34 cellular contexts compared by ENCODE assay signal in genomic region chr17:9054611-9055010, GRCh38. TPM values are rescaled to one million over a fixed set of nuclear protein-coding genes. Genes with fewer than 3 reads are reported as not detected.
DNase-seq lines count a peak whose midpoint lies in the region; TF ChIP-seq lines count a peak whose summit lies in the region.
"Had no signal": no experiment of that assay in that cellular context is flagged by ENCODE, and none has a peak within 500 bp of the region (broad histone marks: within the 10 kb centered on the region; RNA-seq: fewer than 3 reads in every experiment).

No MANE protein-coding gene starts in this region.

- H3K4me3 ChIP-seq in MM.1S (ENCODE audit: low read length) (peak overlapping the region; percentile 28), mesendoderm (ENCODE audit: low read length) (no peak overlapping the region)
- H3K4me3 ChIP-seq: A549, adrenal gland, lower lobe of right lung, ovary, skin epidermis, suprapubic skin, upper lobe of right lung had no signal

- no peaks in the 10 kb centered on the region for H3K27me3 Mint-ChIP-seq in glutamatergic neuron (ENCODE audit: unreplicated experiment)

- no peak overlapping the region for H3K56ac ChIP-seq in mesendoderm (ENCODE audit: low read length)

- H3F3A ChIP-seq in MM.1S (ENCODE audit: insufficient read depth, low read length), result no peaks in the 10 kb centered on the region

- H3K4me3 Mint-ChIP-seq in glutamatergic neuron (ENCODE audit: unreplicated experiment), result peak overlapping the region; percentile 12
- H3K4me3 Mint-ChIP-seq: activated naive CD4-positive, alpha-beta T cell treated with anti-CD3 and anti-CD28 coated beads, Interleukin-2, amount 10 ng/mL, durations not matched to agents 7 days and 5 days; CD4-positive, CD25-positive, alpha-beta regulatory T cell; naive thymus-derived CD8-positive, alpha-beta T cell had no signal

- peaks cover 7% of the 10 kb centered on the region; the same call in 1 of the 2 replicates for H3K27me3 ChIP-seq in MM.1S (replicated peaks; ENCODE audit: insufficient read depth, low read length)
- no peaks in the 10 kb centered on the region for H3K27me3 ChIP-seq in mesendoderm (ENCODE audit: insufficient read depth, low read length, poor library complexity)
- H3K27me3 ChIP-seq: adrenal gland, brain microvascular endothelial cell, ovary, suprapubic skin, upper lobe of right lung had no signal

- no peak overlapping the region for H3K4ac ChIP-seq in mesendoderm (ENCODE audit: low read depth, low read length)

- no peak overlapping the region for H3K27ac Mint-ChIP-seq in glutamatergic neuron (ENCODE audit: unreplicated experiment)
- H3K27ac Mint-ChIP-seq: activated naive CD4-positive, alpha-beta T cell treated with anti-CD3 and anti-CD28 coated beads, Interleukin-2, amount 10 ng/mL, durations not matched to agents 7 days and 5 days; CD4-positive, CD25-positive, alpha-beta regulatory T cell; naive thymus-derived CD8-positive, alpha-beta T cell had no signal

- H3K27ac ChIP-seq in MM.1S (ENCODE audit: low read length) (no peak overlapping the region), mesendoderm (ENCODE audit: low read depth, low read length) (no peak overlapping the region)
- H3K27ac ChIP-seq: A549, adrenal gland, brain microvascular endothelial cell, lower lobe of right lung, ovary, suprapubic skin, upper lobe of right lung had no signal

- no peak for TF ChIP-seq POLR2A in erythroblast (IDR thresholded peaks at IDR 0.05; ENCODE audit: low read length)

- H3K79me2 ChIP-seq in MM.1S (ENCODE audit: low read length), result no peaks in the 10 kb centered on the region
- H3K79me2 ChIP-seq in mesendoderm (ENCODE audit: control insufficient read depth, insufficient read depth, low read length), result no peaks in the 10 kb centered on the region

- H3K9me3 ChIP-seq in ES-I3 (ENCODE audit: control insufficient read depth, insufficient read depth, low read length) (peaks cover 2% of the 10 kb centered on the region; the same call in 1 of the 2 replicates), MM.1S (replicated peaks; ENCODE audit: insufficient read depth, low read length) (no peaks in the 10 kb centered on the region)
- H3K9me3 ChIP-seq: A549, adrenal gland, lower lobe of right lung, ovary, suprapubic skin, upper lobe of right lung had no signal

- H4K5ac ChIP-seq in mesendoderm (ENCODE audit: low read length), result no peak overlapping the region

- H3K4me2 ChIP-seq in MM.1S (ENCODE audit: low read depth, low read length) (peak overlapping the region; percentile 55; the same call in 1 of the 2 replicates), mesendoderm (ENCODE audit: low read length) (no peak overlapping the region)
- H3K4me2 ChIP-seq: A549 had no signal

- H3K79me1 ChIP-seq in mesendoderm (ENCODE audit: low read length), result no peaks in the 10 kb centered on the region

- no peaks in the 10 kb centered on the region for H3K9me2 ChIP-seq in MM.1S (replicated peaks; ENCODE audit: insufficient read depth, low read length)

- H3K18ac ChIP-seq in mesendoderm (ENCODE audit: low read length), result no peak overlapping the region

- H4K20me1 ChIP-seq in MM.1S (ENCODE audit: insufficient read depth, low read length), result no peaks in the 10 kb centered on the region

- TF ChIP-seq CTCF in MM.1S (IDR thresholded peaks at IDR 0.05; ENCODE audit: low read length) (no peak), glutamatergic neuron (IDR thresholded peaks at IDR 0.05; ENCODE audit: partially characterized antibody, unreplicated experiment) (no peak)

- no CpG with 5 or more reads among the region's 15 CpGs for WGBS in mesendoderm (ENCODE audit: extremely low coverage, insufficient coverage, low lambda C conversion rate)

- no peak overlapping the region for H2BK15ac ChIP-seq in mesendoderm (replicated peaks; ENCODE audit: low read depth)

- H2BK5ac ChIP-seq in mesendoderm (ENCODE audit: low read length), result no peak overlapping the region

- H3K36me3 Mint-ChIP-seq in glutamatergic neuron (ENCODE audit: unreplicated experiment), result peaks cover 8% of the 10 kb centered on the region
- H3K36me3 Mint-ChIP-seq: activated naive CD4-positive, alpha-beta T cell treated with anti-CD3 and anti-CD28 coated beads, Interleukin-2, amount 10 ng/mL, durations not matched to agents 7 days and 5 days; CD4-positive, CD25-positive, alpha-beta regulatory T cell; naive thymus-derived CD8-positive, alpha-beta T cell had no signal

- peaks cover 32% of the 10 kb centered on the region for H3K4me1 ChIP-seq in ES-I3 (ENCODE audit: insufficient read depth, low read length)
- no peaks in the 10 kb centered on the region for H3K4me1 ChIP-seq in MM.1S (ENCODE audit: low read length)
- H3K4me1 ChIP-seq in mesendoderm (ENCODE audit: control insufficient read depth, low read depth, low read length), result peaks cover 2% of the 10 kb centered on the region
- H3K4me1 ChIP-seq: adrenal gland, lower lobe of right lung, upper lobe of right lung had no signal

- H3K36me3 ChIP-seq in ES-I3 (ENCODE audit: insufficient read depth, low read length) (no peaks in the 10 kb centered on the region), MM.1S (replicated peaks; ENCODE audit: insufficient read depth, low read length) (no peaks in the 10 kb centered on the region), mesendoderm (ENCODE audit: control insufficient read depth, insufficient read depth, low read length) (no peaks in the 10 kb centered on the region)
- H3K36me3 ChIP-seq: adrenal gland, brain microvascular endothelial cell, lower lobe of right lung, ovary, suprapubic skin, upper lobe of right lung had no signal

- no peak overlapping the region for H2AK5ac ChIP-seq in mesendoderm (ENCODE audit: low read length)

- H3K23ac ChIP-seq in mesendoderm (ENCODE audit: low read length), result no peak overlapping the region

- peaks cover 2% of the 10 kb centered on the region for H3K4me1 Mint-ChIP-seq in glutamatergic neuron (ENCODE audit: low read depth, unreplicated experiment)
- H3K4me1 Mint-ChIP-seq: activated naive CD4-positive, alpha-beta T cell treated with anti-CD3 and anti-CD28 coated beads, Interleukin-2, amount 10 ng/mL, durations not matched to agents 7 days and 5 days had no signal

- no peak overlapping the region for H4K8ac ChIP-seq in mesendoderm (ENCODE audit: low read depth, low read length)

- H2AFZ ChIP-seq in MM.1S (ENCODE audit: low read length), result peak overlapping the region; percentile 74; the same call in 1 of the 2 replicates

- no peak overlapping the region for H2BK120ac ChIP-seq in mesendoderm (ENCODE audit: low read depth, low read length)

- no peak for DNase-seq in MM.1S
- no peak for DNase-seq in glutamatergic neuron
- DNase-seq in mesendoderm, result peak; percentile 51
- no peak for DNase-seq in erythroblast (lab: John Stamatoyannopoulos, UW)
- no peak for DNase-seq in SK-N-DZ (ENCODE audit: low spot score)
- DNase-seq in NCI-H1436 (lab: John Stamatoyannopoulos, UW), result no peak
- DNase-seq in NCI-H2107 (lab: John Stamatoyannopoulos, UW), result no peak
- DNase-seq: activated CD4-positive, alpha-beta T cell treated with anti-CD3 and anti-CD28 coated beads, Interleukin-2, amount 50 U/mL, for 4 hours; activated naive CD4-positive, alpha-beta T cell treated with anti-CD3 and anti-CD28 coated beads, Interleukin-2, amount 10 ng/mL, durations not matched to agents 7 days and 5 days; adrenal gland; AML-193; brain microvascular endothelial cell; CD4-positive, CD25-positive, alpha-beta regulatory T cell; cerebellar nuclear complex; dermis blood vessel endothelial cell; DND-41; foreskin melanocyte; GOT3; KBM-7; lower lobe of right lung; naive thymus-derived CD8-positive, alpha-beta T cell; NCI-H1105 treated with DMSO at 0.1 percent for 48 hours; NCI-H2029 treated with DMSO at 0.1 percent for 48 hours; NCI-H2227 treated with DMSO at 0.1 percent for 48 hours; NCI-H69; ovary; SHP77; stimulated activated naive CD4-positive, alpha-beta T cell treated with Interleukin-2 at 50 U/mL for 16 hours; T-helper 2 cell; upper lobe of right lung had no signal

- H3K9ac ChIP-seq in ES-I3 (ENCODE audit: low read depth, low read length) (peak overlapping the region; percentile 34), MM.1S (ENCODE audit: low read length) (no peak overlapping the region), mesendoderm (ENCODE audit: low read length) (no peak overlapping the region)

- peaks cover 1% of the 10 kb centered on the region for H3K9me3 Mint-ChIP-seq in glutamatergic neuron (ENCODE audit: unreplicated experiment)
- H3K9me3 Mint-ChIP-seq: activated naive CD4-positive, alpha-beta T cell treated with anti-CD3 and anti-CD28 coated beads, Interleukin-2, amount 10 ng/mL, durations not matched to agents 7 days and 5 days; CD4-positive, CD25-positive, alpha-beta regulatory T cell had no signal

RNA-seq across cellular contexts. Expression of gene NTN1, which starts 33.3 kb away (rescaled TPM):
- total RNA-seq in glutamatergic neuron (ENCODE audit: unreplicated experiment), result 0.76 TPM
- 7.6 TPM for polyA plus RNA-seq in mesendoderm (2013, experiment 1 of 2)
- 7.0 TPM for polyA plus RNA-seq in mesendoderm (2013, experiment 2 of 2)
- polyA plus RNA-seq in SK-N-DZ (2014; cell fraction: cytosol; rRNA removed), result 0.02 and 0.27 TPM in 2 replicates
- polyA plus RNA-seq in SK-N-DZ (2014; cell fraction: nucleus; rRNA removed), result 0.20 and 0.42 TPM in 2 replicates
- total RNA-seq: CD4-positive, CD25-positive, alpha-beta regulatory T cell had no signal
- polyA plus RNA-seq: naive thymus-derived CD8-positive, alpha-beta T cell had no signal
